In genomic region chr6:16274519-16275229, GRCh38 we compare ENCODE assay signal across 25 cellular contexts.
"Had no signal": no experiment of that assay in that cellular context is flagged by ENCODE, and none has a peak within 500 bp of the region (broad histone marks: within the 10 kb centered on the region; RNA-seq: fewer than 3 reads in every experiment).

No MANE protein-coding gene starts in this region.

- H3K4me3 Mint-ChIP-seq: activated CD4-positive, alpha-beta memory T cell treated with anti-CD3 and anti-CD28 coated beads, Interleukin-2, amount 10 ng/mL, durations not matched to agents 7 days and 5 days; activated CD4-positive, alpha-beta T cell treated with anti-CD3 and anti-CD28 coated beads, Interleukin-2, amount 10 ng/mL, durations not matched to agents 24 days and 14 days; activated naive CD8-positive, alpha-beta T cell treated with anti-CD3 and anti-CD28 coated beads, Interleukin-2, amount 50 U/mL, for 24 hours; activated T-helper 1 cell treated with anti-CD3 and anti-CD28 coated beads, Interleukin-12 subunit alpha, Interleukin-12 subunit beta, Interleukin-2, Interleukin-4 antibody, amounts not matched to agents 30 ng/mL and 10 ng/mL and 1 ng/mL, durations not matched to agents 14 hours and 24 hours and 36 hours; natural killer cell; stimulated activated memory B cell treated with anti-CD40 and anti-IgM and Interleukin-4, amounts not matched to agents 10 μg/mL and 1 μg/mL and 100 μg/mL, for 72 hours; T-helper 17 cell had no signal

- H3K36me3 Mint-ChIP-seq: natural killer cell; stimulated activated memory B cell treated with anti-CD40 and anti-IgM and Interleukin-4, amounts not matched to agents 10 μg/mL and 1 μg/mL and 100 μg/mL, for 72 hours had no signal

- H3K4me1 Mint-ChIP-seq: T-helper 17 cell had no signal

- H3K9me3 Mint-ChIP-seq: activated CD4-positive, alpha-beta memory T cell treated with anti-CD3 and anti-CD28 coated beads, Interleukin-2, amount 10 ng/mL, durations not matched to agents 7 days and 5 days; activated CD4-positive, alpha-beta T cell treated with anti-CD3 and anti-CD28 coated beads, Interleukin-2, amount 10 ng/mL, durations not matched to agents 24 days and 14 days; activated naive CD8-positive, alpha-beta T cell treated with anti-CD3 and anti-CD28 coated beads, Interleukin-2, amount 50 U/mL, for 24 hours; activated T-helper 1 cell treated with anti-CD3 and anti-CD28 coated beads, Interleukin-12 subunit alpha, Interleukin-12 subunit beta, Interleukin-2, Interleukin-4 antibody, amounts not matched to agents 30 ng/mL and 10 ng/mL and 1 ng/mL, durations not matched to agents 14 hours and 24 hours and 36 hours; natural killer cell; stimulated activated memory B cell treated with anti-CD40 and anti-IgM and Interleukin-4, amounts not matched to agents 10 μg/mL and 1 μg/mL and 100 μg/mL, for 72 hours had no signal

- H3K4me1 ChIP-seq: body of pancreas, right lobe of liver, upper lobe of right lung had no signal

- H3K27me3 ChIP-seq: body of pancreas, right lobe of liver, upper lobe of right lung had no signal

- DNase-seq: activated CD4-positive, alpha-beta memory T cell treated with anti-CD3 and anti-CD28 coated beads, Interleukin-2, amount 10 ng/mL, durations not matched to agents 7 days and 5 days; activated CD4-positive, alpha-beta T cell treated with anti-CD3 and anti-CD28 coated beads, Interleukin-2, amount 10 ng/mL, durations not matched to agents 24 days and 14 days; activated gamma-delta T cell; activated naive CD4-positive, alpha-beta T cell treated with anti-CD3 and anti-CD28 coated beads, Interleukin-2, amount 50 U/mL, for 16 hours; activated naive CD8-positive, alpha-beta T cell treated with anti-CD3 and anti-CD28 coated beads, Interleukin-2, amount 50 U/mL, for 24 hours; effector memory CD4-positive, alpha-beta T cell; foreskin melanocyte; head of caudate nucleus; hypothalamus; left ventricle myocardium superior; mammary epithelial cell; midbrain; natural killer cell; right lobe of liver; stimulated activated CD4-positive, alpha-beta T cell treated with anti-CD3 and anti-CD28 coated beads, Interleukin-15, amount 100 ng/mL, for 24 hours; T-helper 17 cell; upper lobe of right lung had no signal

- FAIRE-seq: colon had no signal

- H3K9me3 ChIP-seq: body of pancreas, right lobe of liver, thoracic aorta, upper lobe of right lung had no signal

- H3K4me2 ChIP-seq: smooth muscle cell had no signal

- ATAC-seq: activated CD4-positive, CD25-positive, alpha-beta regulatory T cell treated with anti-CD3 and anti-CD28 coated beads, Interleukin-2, amount 50 U/mL, for 24 hours; activated naive CD8-positive, alpha-beta T cell treated with anti-CD3 and anti-CD28 coated beads, Interleukin-2, amount 50 U/mL, for 24 hours; body of pancreas; left ventricle myocardium superior; natural killer cell; right lobe of liver; stimulated activated memory B cell treated with anti-CD40 and anti-IgM and Interleukin-4, amounts not matched to agents 10 μg/mL and 1 μg/mL and 100 μg/mL, for 72 hours; T-helper 17 cell; upper lobe of right lung had no signal

- H3K4me3 ChIP-seq: body of pancreas, right lobe of liver, smooth muscle cell, thoracic aorta, upper lobe of right lung had no signal

- H3K27ac Mint-ChIP-seq: activated CD4-positive, alpha-beta memory T cell treated with anti-CD3 and anti-CD28 coated beads, Interleukin-2, amount 10 ng/mL, durations not matched to agents 7 days and 5 days; activated CD4-positive, alpha-beta T cell treated with anti-CD3 and anti-CD28 coated beads, Interleukin-2, amount 10 ng/mL, durations not matched to agents 24 days and 14 days; activated naive CD8-positive, alpha-beta T cell treated with anti-CD3 and anti-CD28 coated beads, Interleukin-2, amount 50 U/mL, for 24 hours; activated T-helper 1 cell treated with anti-CD3 and anti-CD28 coated beads, Interleukin-12 subunit alpha, Interleukin-12 subunit beta, Interleukin-2, Interleukin-4 antibody, amounts not matched to agents 30 ng/mL and 10 ng/mL and 1 ng/mL, durations not matched to agents 14 hours and 24 hours and 36 hours; natural killer cell; stimulated activated memory B cell treated with anti-CD40 and anti-IgM and Interleukin-4, amounts not matched to agents 10 μg/mL and 1 μg/mL and 100 μg/mL, for 72 hours; T-helper 17 cell had no signal

- H3K27me3 Mint-ChIP-seq: activated CD4-positive, alpha-beta memory T cell treated with anti-CD3 and anti-CD28 coated beads, Interleukin-2, amount 10 ng/mL, durations not matched to agents 7 days and 5 days had no signal

- H3K36me3 ChIP-seq: right lobe of liver, thoracic aorta, upper lobe of right lung had no signal

- H3K27ac ChIP-seq: body of pancreas, right lobe of liver, thoracic aorta, upper lobe of right lung, VCaP had no signal
